ENCODE assay signal across 8 cellular contexts in genomic region chr12:46546634-46547273, GRCh38.
DNase-seq lines count a peak whose midpoint lies in the region; ATAC-seq and TF ChIP-seq lines count a peak whose summit lies in the region.

No MANE protein-coding gene starts in this region.

- H3K36me3 Mint-ChIP-seq in activated T-cell treated with anti-CD3 and anti-CD28 coated beads, Interleukin-2, amount 50 U/mL, for 4 hours (ENCODE audit: insufficient read depth), result peaks cover 3% of the 10 kb centered on the region
- peaks cover 4% of the 10 kb centered on the region for H3K36me3 Mint-ChIP-seq in activated CD4-positive, alpha-beta memory T cell treated with anti-CD3 and anti-CD28 coated beads for 36 hours
- no peaks in the 10 kb centered on the region for H3K36me3 Mint-ChIP-seq in Calu3 (ENCODE audit: insufficient read depth, unreplicated experiment)

- TF ChIP-seq CTCF in coronary artery (IDR thresholded peaks at IDR 0.05) (no peak), Calu3 (IDR thresholded peaks at IDR 0.05; ENCODE audit: unreplicated experiment) (no peak), adrenal gland (IDR thresholded peaks at IDR 0.05) (no peak)

- TF ChIP-seq POLR2A in adrenal gland (IDR thresholded peaks at IDR 0.05), result no peak

- no peak overlapping the region for H3K4me3 ChIP-seq in coronary artery
- H3K4me3 ChIP-seq in adrenal gland, result no peak overlapping the region

- no peaks in the 10 kb centered on the region for H3K27me3 Mint-ChIP-seq in activated T-cell treated with anti-CD3 and anti-CD28 coated beads, Interleukin-2, amount 50 U/mL, for 4 hours (ENCODE audit: low read depth)
- no peaks in the 10 kb centered on the region for H3K27me3 Mint-ChIP-seq in activated CD4-positive, alpha-beta memory T cell treated with anti-CD3 and anti-CD28 coated beads for 36 hours
- H3K27me3 Mint-ChIP-seq in stimulated activated naive CD8-positive, alpha-beta T cell treated with anti-CD3 and anti-CD28 coated beads, Interleukin-15, amount 100 ng/mL, for 72 hours, result no peaks in the 10 kb centered on the region
- H3K27me3 Mint-ChIP-seq in Calu3 (ENCODE audit: unreplicated experiment), result no peaks in the 10 kb centered on the region

- peak overlapping the region; percentile 51 for H3K27ac Mint-ChIP-seq in activated CD4-positive, alpha-beta memory T cell treated with anti-CD3 and anti-CD28 coated beads for 36 hours
- H3K27ac Mint-ChIP-seq in stimulated activated naive CD8-positive, alpha-beta T cell treated with anti-CD3 and anti-CD28 coated beads, Interleukin-15, amount 100 ng/mL, for 72 hours, result peak overlapping the region; percentile 61 to 95
- no peak overlapping the region for H3K27ac Mint-ChIP-seq in Calu3 (ENCODE audit: unreplicated experiment)

- WGBS in adrenal gland, 4 donors, result 57 to 95% (median 83%) methylated on average over 2 of the region's 2 CpGs

- CTCF ChIA-PET in activated CD4-positive, alpha-beta memory T cell treated with anti-CD3 and anti-CD28 coated beads for 36 hours (lab: Charles Lee), result interaction anchor here (0.9 kb wide), 1 partner anchor 23 kb away, joined by 3 read pairs; no protein-coding TSS in a partner anchor
- CTCF ChIA-PET in Calu3 (lab: Charles Lee), result no interaction called here

- peaks cover 5% of the 10 kb centered on the region for H3K9me3 Mint-ChIP-seq in activated T-cell treated with anti-CD3 and anti-CD28 coated beads, Interleukin-2, amount 50 U/mL, for 4 hours
- H3K9me3 Mint-ChIP-seq in activated CD4-positive, alpha-beta memory T cell treated with anti-CD3 and anti-CD28 coated beads for 36 hours, result peaks cover 1% of the 10 kb centered on the region
- peaks cover 14 to 29% of the 10 kb centered on the region in 2 donors for H3K9me3 Mint-ChIP-seq in stimulated activated naive CD8-positive, alpha-beta T cell treated with anti-CD3 and anti-CD28 coated beads, Interleukin-15, amount 100 ng/mL, for 72 hours
- H3K9me3 Mint-ChIP-seq in Calu3 (ENCODE audit: low read depth, unreplicated experiment), result peaks cover 10% of the 10 kb centered on the region

- DNase-seq in activated T-cell treated with anti-CD3 and anti-CD28 coated beads, Interleukin-2, amount 50 U/mL, for 4 hours, result no peak
- no peak for DNase-seq in activated T-cell treated with anti-CD3 and anti-CD28 coated beads for 4 hours
- DNase-seq in activated CD4-positive, alpha-beta memory T cell treated with anti-CD3 and anti-CD28 coated beads for 36 hours, result peak; percentile 38
- peak; percentile 42 to 43 for DNase-seq in stimulated activated naive CD8-positive, alpha-beta T cell treated with anti-CD3 and anti-CD28 coated beads, Interleukin-15, amount 100 ng/mL, for 72 hours
- DNase-seq in coronary artery (ENCODE audit: low spot score), result no peak
- DNase-seq in Calu3, result no peak
- DNase-seq in adrenal gland, result no peak

- H3K4me1 Mint-ChIP-seq in activated T-cell treated with anti-CD3 and anti-CD28 coated beads, Interleukin-2, amount 50 U/mL, for 4 hours (ENCODE audit: low read depth), result peaks cover 64% of the 10 kb centered on the region
- peaks cover 55% of the 10 kb centered on the region for H3K4me1 Mint-ChIP-seq in activated CD4-positive, alpha-beta memory T cell treated with anti-CD3 and anti-CD28 coated beads for 36 hours (ENCODE audit: low read depth)
- peaks cover 66% of the 10 kb centered on the region for H3K4me1 Mint-ChIP-seq in stimulated activated naive CD8-positive, alpha-beta T cell treated with anti-CD3 and anti-CD28 coated beads, Interleukin-15, amount 100 ng/mL, for 72 hours
- peaks cover 32% of the 10 kb centered on the region for H3K4me1 Mint-ChIP-seq in Calu3 (ENCODE audit: low read depth, unreplicated experiment)

- BruUV-seq in Calu3 (replicated peaks; lab: Mats Ljungman, UMichigan), result no TSS peak

- H3K4me3 Mint-ChIP-seq in activated T-cell treated with anti-CD3 and anti-CD28 coated beads, Interleukin-2, amount 50 U/mL, for 4 hours, result no peak overlapping the region
- H3K4me3 Mint-ChIP-seq in activated CD4-positive, alpha-beta memory T cell treated with anti-CD3 and anti-CD28 coated beads for 36 hours, result no peak overlapping the region
- peak overlapping the region; percentile 44 to 76 for H3K4me3 Mint-ChIP-seq in stimulated activated naive CD8-positive, alpha-beta T cell treated with anti-CD3 and anti-CD28 coated beads, Interleukin-15, amount 100 ng/mL, for 72 hours
- H3K4me3 Mint-ChIP-seq in Calu3 (ENCODE audit: low read depth, unreplicated experiment), result no peak overlapping the region

- H3K4me1 ChIP-seq in adrenal gland (replicated peaks in 1 of 2), result no peaks in the 10 kb centered on the region

- no peak overlapping the region for H3K27ac ChIP-seq in coronary artery
- no peak overlapping the region for H3K27ac ChIP-seq in adrenal gland

- intact Hi-C loops in activated CD4-positive, alpha-beta memory T cell treated with anti-CD3 and anti-CD28 coated beads for 36 hours (cut with micrococcal nuclease), result loop anchor here (2.0 to 10.0 kb wide), 4 partner anchors 114 to 818 kb away; partner anchors contain the start of gene SLC38A1
- intact Hi-C loops in Calu3 (cut with micrococcal nuclease; ENCODE audit: unreplicated experiment), result no loop called here
- intact Hi-C loops in adrenal gland (cut with DNase I), result no loop called here

- ATAC-seq in activated T-cell treated with anti-CD3 and anti-CD28 coated beads, Interleukin-2, amount 50 U/mL, for 4 hours, result peak; percentile 20 to 53
- ATAC-seq in HG03103 (IDR thresholded peaks at IDR 0.05; ENCODE audit: low read depth, unreplicated experiment), result peak; percentile 84
- ATAC-seq in stimulated activated naive CD8-positive, alpha-beta T cell treated with anti-CD3 and anti-CD28 coated beads, Interleukin-15, amount 100 ng/mL, for 72 hours, result peak; percentile 67

- H3K9me3 ChIP-seq in adrenal gland (replicated peaks in 1 of 3), result no peaks in the 10 kb centered on the region

- POLR2A ChIA-PET in activated CD4-positive, alpha-beta memory T cell treated with anti-CD3 and anti-CD28 coated beads for 36 hours (lab: Charles Lee), result interaction anchor here (0.5 to 3.8 kb wide), 4 partner anchors 23 to 278 kb away, joined by 3 to 32 read pairs (median 3); partner anchors contain the start of gene SLC38A1

- no peaks in the 10 kb centered on the region for H3K36me3 ChIP-seq in adrenal gland (replicated peaks in 1 of 2)

- no peaks in the 10 kb centered on the region for H3K27me3 ChIP-seq in adrenal gland

Comparison
In these comparisons a context has a peak if more than half of its experiments do, and no peak if none do; other contexts are left out.
1. DNase-seq: peak in activated CD4-positive, alpha-beta memory T cell treated with anti-CD3 and anti-CD28 coated beads for 36 hours (single experiment) and stimulated activated naive CD8-positive, alpha-beta T cell treated with anti-CD3 and anti-CD28 coated beads, Interleukin-15, amount 100 ng/mL, for 72 hours (2 of 2); none in activated T-cell treated with anti-CD3 and anti-CD28 coated beads, Interleukin-2, amount 50 U/mL, for 4 hours (single experiment), activated T-cell treated with anti-CD3 and anti-CD28 coated beads for 4 hours (single experiment), coronary artery (single experiment), Calu3 (single experiment) and adrenal gland (0 of 7).
2. H3K4me3 Mint-ChIP-seq: peak in stimulated activated naive CD8-positive, alpha-beta T cell treated with anti-CD3 and anti-CD28 coated beads, Interleukin-15, amount 100 ng/mL, for 72 hours (2 of 2); none in activated T-cell treated with anti-CD3 and anti-CD28 coated beads, Interleukin-2, amount 50 U/mL, for 4 hours (single experiment), activated CD4-positive, alpha-beta memory T cell treated with anti-CD3 and anti-CD28 coated beads for 36 hours (single experiment) and Calu3 (single experiment).
3. Peak in every context shown above with its lines, with median percentiles within 50 percentile points of each other: ATAC-seq.